Comparison of ENCODE assay signal across 9 cellular contexts in genomic region chr22:41781508-41781906, GRCh38. TPM values are rescaled to one million over a fixed set of nuclear protein-coding genes. Genes with fewer than 3 reads are reported as not detected.
DNase-seq lines count a peak whose midpoint lies in the region; ATAC-seq, FAIRE-seq and TF ChIP-seq lines count a peak whose summit lies in the region.
"Had no signal": no experiment of that assay in that cellular context is flagged by ENCODE, and none has a peak within 500 bp of the region (broad histone marks: within the 10 kb centered on the region; RNA-seq: fewer than 3 reads in every experiment).

No MANE protein-coding gene starts in this region.

- H3K36me3 ChIP-seq in kidney (ENCODE audit: control insufficient read depth in 1 of 2, insufficient read depth in 2 of 2, low read length in 2 of 2), result no peaks in the 10 kb centered on the region

- no peak overlapping the region for H3K9ac ChIP-seq in kidney (ENCODE audit: low read length in 2 of 2)

- intact Hi-C loops in activated CD4-positive, alpha-beta T cell treated with anti-CD3 and anti-CD28 coated beads, Interleukin-2, amount 10 ng/mL, durations not matched to agents 24 days and 14 days (cut with micrococcal nuclease), result loop anchor here (1.0 to 5.0 kb wide), 6 partner anchors 19 to 160 kb away; partner anchors contain the start of genes CCDC134, DESI1, MEI1 and SREBF2
- intact Hi-C loops in kidney (cut with DNase I), result no loop called here

- no peak for TF ChIP-seq CTCF in kidney (IDR thresholded peaks at IDR 0.05; ENCODE audit: borderline replicate concordance, extremely low read depth, insufficient read depth)

- H3K4me1 ChIP-seq in kidney (ENCODE audit: control insufficient read depth in 1 of 2, insufficient read depth in 1 of 2, low read depth in 1 of 2, low read length in 2 of 2), result peaks cover 0 to 2% of the 10 kb centered on the region in 2 donors

- DNase-seq in activated CD4-positive, alpha-beta T cell treated with anti-CD3 and anti-CD28 coated beads, Interleukin-2, amount 10 ng/mL, durations not matched to agents 24 days and 14 days, result peak; percentile 73
- DNase-seq in activated CD4-positive, alpha-beta T cell treated with anti-CD3 and anti-CD28 coated beads for 4 hours, result no peak
- DNase-seq in central memory CD8-positive, alpha-beta T cell (ENCODE audit: low spot score in 2 of 2), result no peak
- no peak for DNase-seq in stimulated activated naive CD8-positive, alpha-beta T cell treated with anti-CD3 and anti-CD28 coated beads, Interleukin-15, amount 100 ng/mL, for 72 hours
- DNase-seq in kidney (no peak), NOMO-1 treated with DMSO at 0.1 percent for 48 hours (lab: John Stamatoyannopoulos, UW; ENCODE audit: unreplicated experiment) (no peak), middle frontal gyrus (ENCODE audit: extremely low spot score, low spot score) (no peak)

- H3K4me1 Mint-ChIP-seq in activated CD4-positive, alpha-beta T cell treated with anti-CD3 and anti-CD28 coated beads, Interleukin-2, amount 10 ng/mL, durations not matched to agents 24 days and 14 days, result peaks cover 38% of the 10 kb centered on the region
- H3K4me1 Mint-ChIP-seq in central memory CD8-positive, alpha-beta T cell, result peaks cover 44% of the 10 kb centered on the region
- peaks cover 39% of the 10 kb centered on the region for H3K4me1 Mint-ChIP-seq in stimulated activated naive CD8-positive, alpha-beta T cell treated with anti-CD3 and anti-CD28 coated beads, Interleukin-15, amount 100 ng/mL, for 72 hours

- H3K36me3 Mint-ChIP-seq in activated CD4-positive, alpha-beta T cell treated with anti-CD3 and anti-CD28 coated beads, Interleukin-2, amount 10 ng/mL, durations not matched to agents 24 days and 14 days (ENCODE audit: low read depth), result peaks cover 11% of the 10 kb centered on the region
- peaks cover 19% of the 10 kb centered on the region for H3K36me3 Mint-ChIP-seq in central memory CD8-positive, alpha-beta T cell (ENCODE audit: insufficient read depth)

- H3K27me3 Mint-ChIP-seq in activated CD4-positive, alpha-beta T cell treated with anti-CD3 and anti-CD28 coated beads, Interleukin-2, amount 10 ng/mL, durations not matched to agents 24 days and 14 days, result no peaks in the 10 kb centered on the region
- no peaks in the 10 kb centered on the region for H3K27me3 Mint-ChIP-seq in central memory CD8-positive, alpha-beta T cell
- H3K27me3 Mint-ChIP-seq in stimulated activated naive CD8-positive, alpha-beta T cell treated with anti-CD3 and anti-CD28 coated beads, Interleukin-15, amount 100 ng/mL, for 72 hours, result no peaks in the 10 kb centered on the region

- no peaks in the 10 kb centered on the region for H3K9me3 ChIP-seq in kidney (ENCODE audit: control insufficient read depth in 1 of 2, low read length in 2 of 2)

- H3K27ac Mint-ChIP-seq in activated CD4-positive, alpha-beta T cell treated with anti-CD3 and anti-CD28 coated beads, Interleukin-2, amount 10 ng/mL, durations not matched to agents 24 days and 14 days, result peak overlapping the region; percentile 97
- peak overlapping the region; percentile 91 for H3K27ac Mint-ChIP-seq in central memory CD8-positive, alpha-beta T cell (ENCODE audit: low read depth)
- peak overlapping the region; percentile 39 to 97 for H3K27ac Mint-ChIP-seq in stimulated activated naive CD8-positive, alpha-beta T cell treated with anti-CD3 and anti-CD28 coated beads, Interleukin-15, amount 100 ng/mL, for 72 hours

- no peak for FAIRE-seq in kidney (lab: Jason Lieb, UNC)

- peak overlapping the region in 1 of 2 donors; percentile 8 for H3K4me3 ChIP-seq in kidney (ENCODE audit: low read length in 2 of 2)

- no peaks in the 10 kb centered on the region for H3K9me3 Mint-ChIP-seq in activated CD4-positive, alpha-beta T cell treated with anti-CD3 and anti-CD28 coated beads, Interleukin-2, amount 10 ng/mL, durations not matched to agents 24 days and 14 days
- no peaks in the 10 kb centered on the region for H3K9me3 Mint-ChIP-seq in central memory CD8-positive, alpha-beta T cell
- H3K9me3 Mint-ChIP-seq in stimulated activated naive CD8-positive, alpha-beta T cell treated with anti-CD3 and anti-CD28 coated beads, Interleukin-15, amount 100 ng/mL, for 72 hours, result no peaks in the 10 kb centered on the region

- ATAC-seq in HG03432 (IDR thresholded peaks at IDR 0.05; ENCODE audit: unreplicated experiment), result peak; percentile 14
- ATAC-seq in central memory CD8-positive, alpha-beta T cell (replicated peaks; ENCODE audit: extremely low read depth, poor library complexity, severe bottlenecking), result peak; percentile 37
- ATAC-seq in stimulated activated naive CD8-positive, alpha-beta T cell treated with anti-CD3 and anti-CD28 coated beads, Interleukin-15, amount 100 ng/mL, for 72 hours, result peak; percentile 33
- ATAC-seq: HCT116 had no signal

- no peak overlapping the region for H3K27ac ChIP-seq in kidney (ENCODE audit: low read depth in 2 of 2, low read length in 2 of 2)

- H3K4me3 Mint-ChIP-seq in activated CD4-positive, alpha-beta T cell treated with anti-CD3 and anti-CD28 coated beads, Interleukin-2, amount 10 ng/mL, durations not matched to agents 24 days and 14 days, result peak overlapping the region; percentile 83
- H3K4me3 Mint-ChIP-seq in central memory CD8-positive, alpha-beta T cell, result peak overlapping the region; percentile 81
- H3K4me3 Mint-ChIP-seq in stimulated activated naive CD8-positive, alpha-beta T cell treated with anti-CD3 and anti-CD28 coated beads, Interleukin-15, amount 100 ng/mL, for 72 hours, result peak overlapping the region; percentile 89 to 91

RNA-seq across cellular contexts. Expression of gene CCDC134, which starts 19.0 kb away (rescaled TPM):
- 19.7 TPM in 2 replicates for total RNA-seq in activated CD4-positive, alpha-beta T cell treated with anti-CD3 and anti-CD28 coated beads, Interleukin-2, amount 10 ng/mL, durations not matched to agents 24 days and 14 days
- 12.2 TPM for total RNA-seq in kidney
- polyA plus RNA-seq in kidney (ENCODE audit: insufficient read depth, low read depth, low replicate concordance), result 5.0 TPM

RNA-seq across cellular contexts. Expression of gene SREBF2, which starts 51.4 kb away (rescaled TPM):
- total RNA-seq in activated CD4-positive, alpha-beta T cell treated with anti-CD3 and anti-CD28 coated beads, Interleukin-2, amount 10 ng/mL, durations not matched to agents 24 days and 14 days, result 209 and 218 TPM in 2 replicates
- total RNA-seq in kidney, result 71.4 TPM
- 49.2 TPM for polyA plus RNA-seq in kidney (ENCODE audit: insufficient read depth, low read depth, low replicate concordance)
